ENCODE assay signal across 1 cellular context in genomic region chr1:155003227-155003765, GRCh38.
TF ChIP-seq lines count a peak whose summit lies in the region.

No MANE protein-coding gene starts in this region.

TF ChIP-seq in HepG2, 621 proteins besides CTCF, POLR2A, EP300 and RAD21 (continues in another document):
- 0 out of 2 replicates have a peak, but pooled peaks have one; percentile 19 for TF ChIP-seq ZNF143 (CRISPR knock-in tag; IDR thresholded peaks at IDR 0.05)
- TF ChIP-seq ZNF20 (CRISPR knock-in tag; IDR thresholded peaks at IDR 0.05), result no peak
- peak; percentile 26; the same call in 1 of the 2 replicates for TF ChIP-seq ZNF280D (CRISPR knock-in tag; IDR thresholded peaks at IDR 0.05)
- 0 out of 2 replicates have a peak, but pooled peaks have one; percentile 61 for TF ChIP-seq ZFP90 (CRISPR knock-in tag; IDR thresholded peaks at IDR 0.05; ENCODE audit: borderline replicate concordance)
- no peak for TF ChIP-seq ZNF484 (CRISPR knock-in tag; IDR thresholded peaks at IDR 0.05; ENCODE audit: borderline replicate concordance, low read depth)
- no peak for TF ChIP-seq ZNF451 (CRISPR knock-in tag; IDR thresholded peaks at IDR 0.05)
- TF ChIP-seq ZBTB14 (CRISPR knock-in tag; IDR thresholded peaks at IDR 0.05), result no peak
- TF ChIP-seq FOXC1 (CRISPR knock-in tag; IDR thresholded peaks at IDR 0.05; ENCODE audit: borderline replicate concordance), result peak; percentile 35; the same call in 1 of the 2 replicates
- TF ChIP-seq HOXA3 (CRISPR knock-in tag; IDR thresholded peaks at IDR 0.05), result 0 out of 2 replicates have a peak, but pooled peaks have one; percentile 11
- TF ChIP-seq MEF2D (CRISPR knock-in tag; IDR thresholded peaks at IDR 0.05), result peak; percentile 18; the same call in 1 of the 2 replicates
- TF ChIP-seq KAT8 (CRISPR knock-in tag; IDR thresholded peaks at IDR 0.05), result no peak
- no peak for TF ChIP-seq ZNF549 (CRISPR knock-in tag; IDR thresholded peaks at IDR 0.05)
- TF ChIP-seq, protein P1, sequence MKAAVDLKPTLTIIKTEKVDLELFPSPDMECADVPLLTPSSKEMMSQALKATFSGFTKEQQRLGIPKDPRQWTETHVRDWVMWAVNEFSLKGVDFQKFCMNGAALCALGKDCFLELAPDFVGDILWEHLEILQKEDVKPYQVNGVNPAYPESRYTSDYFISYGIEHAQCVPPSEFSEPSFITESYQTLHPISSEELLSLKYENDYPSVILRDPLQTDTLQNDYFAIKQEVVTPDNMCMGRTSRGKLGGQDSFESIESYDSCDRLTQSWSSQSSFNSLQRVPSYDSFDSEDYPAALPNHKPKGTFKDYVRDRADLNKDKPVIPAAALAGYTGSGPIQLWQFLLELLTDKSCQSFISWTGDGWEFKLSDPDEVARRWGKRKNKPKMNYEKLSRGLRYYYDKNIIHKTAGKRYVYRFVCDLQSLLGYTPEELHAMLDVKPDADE (CRISPR knock-in tag; IDR thresholded peaks at IDR 0.05), result no peak
- peak; percentile 88 for TF ChIP-seq ZSCAN30 (CRISPR knock-in tag; IDR thresholded peaks at IDR 0.05)
- TF ChIP-seq RNF219 (CRISPR knock-in tag; IDR thresholded peaks at IDR 0.05), result 0 out of 2 replicates have a peak, but pooled peaks have one; percentile 65
- TF ChIP-seq SOX6 (IDR thresholded peaks at IDR 0.05), result no peak
- no peak for TF ChIP-seq SOX6 (CRISPR knock-in tag; IDR thresholded peaks at IDR 0.05)
- TF ChIP-seq, protein P2, sequence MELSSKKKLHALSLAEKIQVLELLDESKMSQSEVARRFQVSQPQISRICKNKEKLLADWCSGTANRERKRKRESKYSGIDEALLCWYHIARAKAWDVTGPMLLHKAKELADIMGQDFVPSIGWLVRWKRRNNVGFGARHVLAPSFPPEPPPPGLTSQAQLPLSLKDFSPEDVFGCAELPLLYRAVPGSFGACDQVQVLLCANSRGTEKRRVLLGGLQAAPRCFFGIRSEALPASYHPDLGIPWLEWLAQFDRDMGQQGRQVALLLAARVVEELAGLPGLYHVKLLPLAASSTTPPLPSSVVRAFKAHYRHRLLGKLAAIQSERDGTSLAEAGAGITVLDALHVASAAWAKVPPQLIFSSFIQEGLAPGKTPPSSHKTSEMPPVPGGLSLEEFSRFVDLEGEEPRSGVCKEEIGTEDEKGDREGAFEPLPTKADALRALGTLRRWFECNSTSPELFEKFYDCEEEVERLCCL (CRISPR knock-in tag; IDR thresholded peaks at IDR 0.05; ENCODE audit: borderline replicate concordance), result 0 out of 2 replicates have a peak, but pooled peaks have one; percentile 14
- no peak for TF ChIP-seq GFI1 (CRISPR knock-in tag; IDR thresholded peaks at IDR 0.05; ENCODE audit: borderline replicate concordance)
- TF ChIP-seq ZNF660 (CRISPR knock-in tag; IDR thresholded peaks at IDR 0.05; ENCODE audit: borderline replicate concordance, low read depth), result no peak
- TF ChIP-seq TSC22D2 (CRISPR knock-in tag; IDR thresholded peaks at IDR 0.05; ENCODE audit: borderline replicate concordance), result no peak
- no peak for TF ChIP-seq CAMTA2 (CRISPR knock-in tag; IDR thresholded peaks at IDR 0.05; ENCODE audit: borderline replicate concordance)
- TF ChIP-seq DPF2 (CRISPR knock-in tag; IDR thresholded peaks at IDR 0.05; ENCODE audit: borderline replicate concordance, low read depth), result no peak
- TF ChIP-seq ZFY (CRISPR knock-in tag; IDR thresholded peaks at IDR 0.05), result no peak
- no peak for TF ChIP-seq NFYB (CRISPR knock-in tag; IDR thresholded peaks at IDR 0.05)
- no peak for TF ChIP-seq RFXAP (CRISPR knock-in tag; IDR thresholded peaks at IDR 0.05; ENCODE audit: borderline replicate concordance)
- no peak for TF ChIP-seq TEF (CRISPR knock-in tag; IDR thresholded peaks at IDR 0.05)
- no peak for TF ChIP-seq ZNF644 (CRISPR knock-in tag; IDR thresholded peaks at IDR 0.05; ENCODE audit: low read depth)
- TF ChIP-seq CSRNP2 (CRISPR knock-in tag; conservative IDR thresholded peaks at IDR 0.05; ENCODE audit: low read depth), result no peak
- TF ChIP-seq, protein P3, sequence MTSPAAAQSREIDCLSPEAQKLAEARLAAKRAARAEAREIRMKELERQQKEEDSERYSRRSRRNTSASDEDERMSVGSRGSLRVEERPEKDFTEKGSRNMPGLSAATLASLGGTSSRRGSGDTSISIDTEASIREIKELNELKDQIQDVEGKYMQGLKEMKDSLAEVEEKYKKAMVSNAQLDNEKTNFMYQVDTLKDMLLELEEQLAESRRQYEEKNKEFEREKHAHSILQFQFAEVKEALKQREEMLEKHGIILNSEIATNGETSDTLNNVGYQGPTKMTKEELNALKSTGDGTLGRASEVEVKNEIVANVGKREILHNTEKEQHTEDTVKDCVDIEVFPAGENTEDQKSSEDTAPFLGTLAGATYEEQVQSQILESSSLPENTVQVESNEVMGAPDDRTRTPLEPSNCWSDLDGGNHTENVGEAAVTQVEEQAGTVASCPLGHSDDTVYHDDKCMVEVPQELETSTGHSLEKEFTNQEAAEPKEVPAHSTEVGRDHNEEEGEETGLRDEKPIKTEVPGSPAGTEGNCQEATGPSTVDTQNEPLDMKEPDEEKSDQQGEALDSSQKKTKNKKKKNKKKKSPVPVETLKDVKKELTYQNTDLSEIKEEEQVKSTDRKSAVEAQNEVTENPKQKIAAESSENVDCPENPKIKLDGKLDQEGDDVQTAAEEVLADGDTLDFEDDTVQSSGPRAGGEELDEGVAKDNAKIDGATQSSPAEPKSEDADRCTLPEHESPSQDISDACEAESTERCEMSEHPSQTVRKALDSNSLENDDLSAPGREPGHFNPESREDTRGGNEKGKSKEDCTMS (CRISPR knock-in tag; conservative IDR thresholded peaks at IDR 0.05), result no peak
- no peak for TF ChIP-seq MXI1 (IDR thresholded peaks at IDR 0.05; ENCODE audit: borderline replicate concordance, low read depth, low read length)
- TF ChIP-seq, protein P4, sequence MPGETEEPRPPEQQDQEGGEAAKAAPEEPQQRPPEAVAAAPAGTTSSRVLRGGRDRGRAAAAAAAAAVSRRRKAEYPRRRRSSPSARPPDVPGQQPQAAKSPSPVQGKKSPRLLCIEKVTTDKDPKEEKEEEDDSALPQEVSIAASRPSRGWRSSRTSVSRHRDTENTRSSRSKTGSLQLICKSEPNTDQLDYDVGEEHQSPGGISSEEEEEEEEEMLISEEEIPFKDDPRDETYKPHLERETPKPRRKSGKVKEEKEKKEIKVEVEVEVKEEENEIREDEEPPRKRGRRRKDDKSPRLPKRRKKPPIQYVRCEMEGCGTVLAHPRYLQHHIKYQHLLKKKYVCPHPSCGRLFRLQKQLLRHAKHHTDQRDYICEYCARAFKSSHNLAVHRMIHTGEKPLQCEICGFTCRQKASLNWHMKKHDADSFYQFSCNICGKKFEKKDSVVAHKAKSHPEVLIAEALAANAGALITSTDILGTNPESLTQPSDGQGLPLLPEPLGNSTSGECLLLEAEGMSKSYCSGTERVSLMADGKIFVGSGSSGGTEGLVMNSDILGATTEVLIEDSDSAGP (CRISPR knock-in tag; IDR thresholded peaks at IDR 0.05; ENCODE audit: borderline replicate concordance), result peak; percentile 64; the same call in 1 of the 2 replicates
- TF ChIP-seq RFX5 (IDR thresholded peaks at IDR 0.05; ENCODE audit: low read depth, low read length), result no peak
- TF ChIP-seq, protein P5, sequence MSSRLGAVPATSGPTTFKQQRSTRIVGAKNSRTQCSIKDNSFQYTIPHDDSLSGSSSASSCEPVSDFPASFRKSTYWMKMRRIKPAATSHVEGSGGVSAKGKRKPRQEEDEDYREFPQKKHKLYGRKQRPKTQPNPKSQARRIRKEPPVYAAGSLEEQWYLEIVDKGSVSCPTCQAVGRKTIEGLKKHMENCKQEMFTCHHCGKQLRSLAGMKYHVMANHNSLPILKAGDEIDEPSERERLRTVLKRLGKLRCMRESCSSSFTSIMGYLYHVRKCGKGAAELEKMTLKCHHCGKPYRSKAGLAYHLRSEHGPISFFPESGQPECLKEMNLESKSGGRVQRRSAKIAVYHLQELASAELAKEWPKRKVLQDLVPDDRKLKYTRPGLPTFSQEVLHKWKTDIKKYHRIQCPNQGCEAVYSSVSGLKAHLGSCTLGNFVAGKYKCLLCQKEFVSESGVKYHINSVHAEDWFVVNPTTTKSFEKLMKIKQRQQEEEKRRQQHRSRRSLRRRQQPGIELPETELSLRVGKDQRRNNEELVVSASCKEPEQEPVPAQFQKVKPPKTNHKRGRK (CRISPR knock-in tag; IDR thresholded peaks at IDR 0.05), result no peak
- 0 out of 2 replicates have a peak, but pooled peaks have one; percentile 36 for TF ChIP-seq ZNF431 (CRISPR knock-in tag; IDR thresholded peaks at IDR 0.05; ENCODE audit: borderline replicate concordance, low read depth)
- TF ChIP-seq CCDC6 (CRISPR knock-in tag; IDR thresholded peaks at IDR 0.05), result peak; percentile 55; the same call in 1 of the 2 replicates
- no peak for TF ChIP-seq WIZ (CRISPR knock-in tag; IDR thresholded peaks at IDR 0.05)
- peak; percentile 69; the same call in 1 of the 2 replicates for TF ChIP-seq NAIF1 (CRISPR knock-in tag; IDR thresholded peaks at IDR 0.05; ENCODE audit: borderline replicate concordance)
- TF ChIP-seq ZBTB2 (CRISPR knock-in tag; IDR thresholded peaks at IDR 0.05; ENCODE audit: low read depth), result 0 out of 2 replicates have a peak, but pooled peaks have one; percentile 27
- no peak for TF ChIP-seq KDM4B (CRISPR knock-in tag; IDR thresholded peaks at IDR 0.05)
